8 cellular contexts compared by ENCODE assay signal in genomic region chr21:37367301-37367757, GRCh38. TPM values are rescaled to one million over a fixed set of nuclear protein-coding genes. Genes with fewer than 3 reads are reported as not detected.
DNase-seq lines count a peak whose midpoint lies in the region; ATAC-seq, FAIRE-seq and TF ChIP-seq lines count a peak whose summit lies in the region.

No MANE protein-coding gene starts in this region.

- peaks cover 51% of the 10 kb centered on the region for H3K79me2 ChIP-seq in osteoblast (ENCODE audit: insufficient read depth, low read length)

- H2AFZ ChIP-seq in osteoblast (ENCODE audit: low read length): no peak overlapping the region

- DNase-seq in Right ventricle myocardium superior (peak; percentile 45), left cardiac atrium (no peak), RWPE2 (ENCODE audit: low spot score) (no peak), epithelial cell of esophagus (ENCODE audit: low read depth) (no peak), osteoblast (ENCODE audit: insufficient read length, low spot score, missing footprints) (no peak), RCC 7860 (ENCODE audit: low spot score) (no peak)

- no peak for FAIRE-seq in RCC 7860 (lab: Jason Lieb, UNC)

- intact Hi-C loops in Right ventricle myocardium superior (cut with DNase I) (loop anchor here (2.0 to 5.0 kb wide), 2 partner anchors 101 to 195 kb away; partner anchors contain the start of gene VPS26C), left cardiac atrium (cut with DNase I) (loop anchor here (2.0 to 10.0 kb wide), 5 partner anchors 85 to 197 kb away; partner anchors contain the start of gene VPS26C (in 2 of the 2))

- no peak overlapping the region for H3K4me2 ChIP-seq in osteoblast (ENCODE audit: insufficient read depth, low read length)

- H3K9me3 ChIP-seq in RWPE2 (ENCODE audit: severe bottlenecking): no peaks in the 10 kb centered on the region
- H3K9me3 ChIP-seq in osteoblast (ENCODE audit: low read depth, low read length): no peaks in the 10 kb centered on the region

- no peaks in the 10 kb centered on the region for H3K27me3 ChIP-seq in RWPE2 (ENCODE audit: insufficient read depth, poor library complexity, severe bottlenecking)
- no peaks in the 10 kb centered on the region for H3K27me3 ChIP-seq in osteoblast (ENCODE audit: insufficient read depth, low read length)

- no peak for TF ChIP-seq CTCF in RWPE2 (IDR thresholded peaks at IDR 0.05; ENCODE audit: poor library complexity, severe bottlenecking)
- TF ChIP-seq CTCF in epithelial cell of esophagus (IDR thresholded peaks at IDR 0.05; ENCODE audit: insufficient read depth, low read depth, low read length, missing control alignments): no peak
- TF ChIP-seq CTCF in osteoblast (IDR thresholded peaks at IDR 0.05; ENCODE audit: extremely low read depth, low read depth, low read length): no peak

- H4K20me1 ChIP-seq in osteoblast (ENCODE audit: insufficient read depth, low read length): peaks cover 31% of the 10 kb centered on the region

- H3K36me3 ChIP-seq in RWPE2 (ENCODE audit: low read depth): no peaks in the 10 kb centered on the region
- H3K36me3 ChIP-seq in osteoblast (ENCODE audit: insufficient read depth, low read length): no peaks in the 10 kb centered on the region

- ATAC-seq in Right ventricle myocardium superior (ENCODE audit: poor library complexity) (no peak), left cardiac atrium (no peak), RWPE2 (ENCODE audit: low read depth) (no peak), GM19395 (IDR thresholded peaks at IDR 0.05; ENCODE audit: unreplicated experiment) (no peak), HG03460 (IDR thresholded peaks at IDR 0.05; ENCODE audit: unreplicated experiment) (no peak)

- H3K4me1 ChIP-seq in RWPE2 (ENCODE audit: insufficient read depth, poor library complexity, severe bottlenecking) (peaks cover 32% of the 10 kb centered on the region), osteoblast (ENCODE audit: insufficient read depth, low read length) (peaks cover 38% of the 10 kb centered on the region)

- peak overlapping the region; percentile 83 for H3K4me3 ChIP-seq in RWPE2 (ENCODE audit: severe bottlenecking)
- peak overlapping the region; percentile 86 for H3K4me3 ChIP-seq in epithelial cell of esophagus (ENCODE audit: low read length)
- H3K4me3 ChIP-seq in osteoblast (ENCODE audit: insufficient read depth, low read length): peak overlapping the region; percentile 87

- peak overlapping the region; percentile 90 for H3K27ac ChIP-seq in RWPE2 (ENCODE audit: poor library complexity, severe bottlenecking)
- peak overlapping the region; percentile 80 for H3K27ac ChIP-seq in osteoblast (ENCODE audit: low read depth, low read length)

RNA-seq across cellular contexts. Expression of gene DYRK1A, which starts 0.8 kb away (rescaled TPM):
- total RNA-seq in Right ventricle myocardium superior (62.7 TPM), left cardiac atrium (10 to 100 TPM; 53.0 to 68.3 TPM), osteoblast (93.1 and 99.2 TPM in 2 replicates)
